In the genomic region with DNA sequence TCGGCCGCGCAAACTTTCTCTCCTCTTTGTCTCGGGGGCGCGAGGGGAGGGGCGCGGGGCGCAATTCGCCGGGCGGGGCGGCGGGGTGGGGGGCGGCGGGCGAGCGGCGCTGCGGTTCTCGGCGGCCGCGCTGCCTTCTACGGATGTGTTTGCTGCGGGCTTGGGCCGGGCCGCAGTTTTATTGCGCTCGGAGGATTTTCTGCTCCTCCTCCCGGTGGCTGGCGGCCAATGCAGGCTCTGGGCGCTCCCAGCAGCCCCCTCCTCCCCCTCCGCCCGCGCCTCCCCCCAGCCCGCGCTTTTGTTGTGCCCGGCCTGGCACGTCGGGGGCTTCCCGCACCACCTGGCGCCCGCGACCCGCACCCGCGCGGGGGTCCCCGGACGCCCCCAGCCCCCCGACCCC, we compare ENCODE assay signal across 8 cellular contexts. TPM values are rescaled to one million over a fixed set of nuclear protein-coding genes. Genes with fewer than 3 reads are reported as not detected.
DNase-seq lines count a peak whose midpoint lies in the region; ATAC-seq and TF ChIP-seq lines count a peak whose summit lies in the region.

A gene with protein sequence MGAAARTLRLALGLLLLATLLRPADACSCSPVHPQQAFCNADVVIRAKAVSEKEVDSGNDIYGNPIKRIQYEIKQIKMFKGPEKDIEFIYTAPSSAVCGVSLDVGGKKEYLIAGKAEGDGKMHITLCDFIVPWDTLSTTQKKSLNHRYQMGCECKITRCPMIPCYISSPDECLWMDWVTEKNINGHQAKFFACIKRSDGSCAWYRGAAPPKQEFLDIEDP (minus strand): TSS at position 154 of the 400 bp plus-strand sequence. CDS start 299 bp downstream, outside the sequence.

- H4K20me1 ChIP-seq in KMS-11 (ENCODE audit: insufficient read depth): no peaks in the 10 kb centered on the region

- H3K27me3 Mint-ChIP-seq in CD4-positive, alpha-beta memory T cell: peaks cover 7 to 13% of the 10 kb centered on the region in 2 donors
- peaks cover 16% of the 10 kb centered on the region for H3K27me3 Mint-ChIP-seq in nephron progenitor cell (ENCODE audit: low read depth, poor library complexity)
- peaks cover 8% of the 10 kb centered on the region for H3K27me3 Mint-ChIP-seq in stimulated activated naive CD8-positive, alpha-beta T cell treated with anti-CD3 and anti-CD28 coated beads, Interleukin-15, Interleukin-2, amounts not matched to agents 100 ng/mL and 50 ng/mL, for 24 hours

- CTCF ChIA-PET in CD4-positive, alpha-beta memory T cell (lab: Charles Lee; ENCODE audit: partially characterized antibody): no interaction called here

- peak within 1 kb of the TSS; percentile 88 for H2AFZ ChIP-seq in KMS-11 (ENCODE audit: low read depth)

- peaks cover 15% of the 10 kb centered on the region for H3K4me1 ChIP-seq in CD4-positive, alpha-beta memory T cell (ENCODE audit: insufficient read depth, low read length)
- H3K4me1 ChIP-seq in KMS-11 (ENCODE audit: low read depth, poor library complexity, severe bottlenecking) (peaks cover 26% of the 10 kb centered on the region), foreskin keratinocyte (no peaks in the 10 kb centered on the region)

- H3K9me3 Mint-ChIP-seq in CD4-positive, alpha-beta memory T cell: peaks cover 0 to 2% (median 0%) of the 10 kb centered on the region in 8 donors
- no peaks in the 10 kb centered on the region for H3K9me3 Mint-ChIP-seq in nephron progenitor cell
- H3K9me3 Mint-ChIP-seq in stimulated activated naive CD8-positive, alpha-beta T cell treated with anti-CD3 and anti-CD28 coated beads, Interleukin-15, Interleukin-2, amounts not matched to agents 100 ng/mL and 50 ng/mL, for 24 hours: no peaks in the 10 kb centered on the region

- peaks cover 38% of the 10 kb centered on the region for H3K79me2 ChIP-seq in KMS-11 (ENCODE audit: insufficient read depth, low read depth)

- H3K9ac ChIP-seq in KMS-11: peak within 1 kb of the TSS; percentile 76

- H3K27ac ChIP-seq in CD4-positive, alpha-beta memory T cell (ENCODE audit: low read depth, low read length): no peak within 1 kb of the TSS
- H3K27ac ChIP-seq in KMS-11 (peak within 1 kb of the TSS; percentile 85), foreskin keratinocyte (no peak within 1 kb of the TSS)

- peaks cover 5 to 18% (median 10%) of the 10 kb centered on the region in 4 donors for H3K4me1 Mint-ChIP-seq in CD4-positive, alpha-beta memory T cell
- H3K4me1 Mint-ChIP-seq in nephron progenitor cell: peaks cover 65% of the 10 kb centered on the region
- peaks cover 13% of the 10 kb centered on the region for H3K4me1 Mint-ChIP-seq in stimulated activated naive CD8-positive, alpha-beta T cell treated with anti-CD3 and anti-CD28 coated beads, Interleukin-15, Interleukin-2, amounts not matched to agents 100 ng/mL and 50 ng/mL, for 24 hours (ENCODE audit: low read depth)

- intact Hi-C loops in CD4-positive, alpha-beta memory T cell (cut with micrococcal nuclease): loop anchor here (1.0 kb wide), 1 partner anchor 60 kb away; no protein-coding TSS in a partner anchor

- no peak within 1 kb of the TSS for H3K27ac Mint-ChIP-seq in CD4-positive, alpha-beta memory T cell
- H3K27ac Mint-ChIP-seq in nephron progenitor cell: peak within 1 kb of the TSS; percentile 93
- no peak within 1 kb of the TSS for H3K27ac Mint-ChIP-seq in stimulated activated naive CD8-positive, alpha-beta T cell treated with anti-CD3 and anti-CD28 coated beads, Interleukin-15, Interleukin-2, amounts not matched to agents 100 ng/mL and 50 ng/mL, for 24 hours

- DNase-seq in CD4-positive, alpha-beta memory T cell: peak; percentile 55 to 74 (median 65)
- DNase-seq in RPMI8226 (peak; percentile 88), foreskin keratinocyte (no peak), nephron progenitor cell (peak; percentile 89)
- DNase-seq in activated gamma-delta T cell treated with anti-CD3 and anti-CD28 coated beads, Interleukin-2, amount 50 U/mL, for 16 hours (ENCODE audit: low read depth): peak; percentile 45

- H3K9me3 ChIP-seq in CD4-positive, alpha-beta memory T cell (ENCODE audit: control insufficient read depth in 1 of 2, low read length in 2 of 2): no peaks in the 10 kb centered on the region

- H3K27me3 ChIP-seq in CD4-positive, alpha-beta memory T cell (ENCODE audit: insufficient read depth, low read length): no peaks in the 10 kb centered on the region
- H3K27me3 ChIP-seq in KMS-11 (ENCODE audit: insufficient read depth, low read depth) (no peaks in the 10 kb centered on the region), foreskin keratinocyte (peaks cover 28% of the 10 kb centered on the region)

- no peaks in the 10 kb centered on the region for H3K36me3 ChIP-seq in CD4-positive, alpha-beta memory T cell (ENCODE audit: insufficient read depth, low read length)
- H3K36me3 ChIP-seq in KMS-11 (ENCODE audit: insufficient read depth): no peaks in the 10 kb centered on the region

- H3K4me2 ChIP-seq in KMS-11: peak within 1 kb of the TSS; percentile 93

- ATAC-seq in foreskin keratinocyte (peak; percentile 55), HG02588 (IDR thresholded peaks at IDR 0.05; ENCODE audit: unreplicated experiment) (no peak)

- TF ChIP-seq CTCF in KMS-11 (conservative IDR thresholded peaks at IDR 0.05; ENCODE audit: low read depth, low read length) (no peak), foreskin keratinocyte (conservative IDR thresholded peaks at IDR 0.05) (peak; percentile 35), nephron progenitor cell (IDR thresholded peaks at IDR 0.05) (no peak)

- H3K4me3 Mint-ChIP-seq in CD4-positive, alpha-beta memory T cell: peak within 1 kb of the TSS; percentile 75 to 90 (median 82)
- H3K4me3 Mint-ChIP-seq in nephron progenitor cell: peak within 1 kb of the TSS; percentile 83
- H3K4me3 Mint-ChIP-seq in stimulated activated naive CD8-positive, alpha-beta T cell treated with anti-CD3 and anti-CD28 coated beads, Interleukin-15, Interleukin-2, amounts not matched to agents 100 ng/mL and 50 ng/mL, for 24 hours: peak within 1 kb of the TSS; percentile 55

- POLR2A ChIA-PET in CD4-positive, alpha-beta memory T cell (lab: Charles Lee; ENCODE audit: partially characterized antibody): interaction anchor here (0.5 kb wide), 1 partner anchor 191 kb away, joined by 4 read pairs; no protein-coding TSS in a partner anchor

- peak within 1 kb of the TSS in 1 of 2 donors; percentile 54 for H3K4me3 ChIP-seq in CD4-positive, alpha-beta memory T cell (ENCODE audit: low read length in 2 of 2)
- H3K4me3 ChIP-seq in KMS-11 (IDR thresholded peaks at IDR 0.05; ENCODE audit: insufficient read depth, low read depth, low read length): no peak within 1 kb of the TSS

- no peaks in the 10 kb centered on the region for H3K36me3 Mint-ChIP-seq in CD4-positive, alpha-beta memory T cell
- no peaks in the 10 kb centered on the region for H3K36me3 Mint-ChIP-seq in nephron progenitor cell (ENCODE audit: low read depth)
- H3K36me3 Mint-ChIP-seq in stimulated activated naive CD8-positive, alpha-beta T cell treated with anti-CD3 and anti-CD28 coated beads, Interleukin-15, Interleukin-2, amounts not matched to agents 100 ng/mL and 50 ng/mL, for 24 hours (ENCODE audit: low read depth): no peaks in the 10 kb centered on the region

RNA-seq across cellular contexts. Expression of the gene that starts here (rescaled TPM):
- 1 to 10 TPM; 5.9 to 6.0 TPM for total RNA-seq in CD4-positive, alpha-beta memory T cell
- polyA plus RNA-seq in CD4-positive, alpha-beta memory T cell: under 1 TPM in 1 of 2 donors, not detected in 1; 0.22 TPM
- total RNA-seq in foreskin keratinocyte: 7.5 and 11.2 TPM in 2 replicates
- 6.3 and 8.3 TPM in 2 replicates for polyA plus RNA-seq in foreskin keratinocyte

Comparison
In these comparisons a context has a peak if more than half of its experiments do, and no peak if none do; other contexts are left out.
1. DNase-seq: peak in CD4-positive, alpha-beta memory T cell (5 of 5), RPMI8226 (single experiment), activated gamma-delta T cell treated with anti-CD3 and anti-CD28 coated beads, Interleukin-2, amount 50 U/mL, for 16 hours (single experiment) and nephron progenitor cell (single experiment); none in foreskin keratinocyte (0 of 2).
2. Peak in every context shown above with its lines, with median percentiles within 50 percentile points of each other: H3K4me3 Mint-ChIP-seq.